Comparison of ENCODE assay signal across 2 cellular contexts in the genomic region with DNA sequence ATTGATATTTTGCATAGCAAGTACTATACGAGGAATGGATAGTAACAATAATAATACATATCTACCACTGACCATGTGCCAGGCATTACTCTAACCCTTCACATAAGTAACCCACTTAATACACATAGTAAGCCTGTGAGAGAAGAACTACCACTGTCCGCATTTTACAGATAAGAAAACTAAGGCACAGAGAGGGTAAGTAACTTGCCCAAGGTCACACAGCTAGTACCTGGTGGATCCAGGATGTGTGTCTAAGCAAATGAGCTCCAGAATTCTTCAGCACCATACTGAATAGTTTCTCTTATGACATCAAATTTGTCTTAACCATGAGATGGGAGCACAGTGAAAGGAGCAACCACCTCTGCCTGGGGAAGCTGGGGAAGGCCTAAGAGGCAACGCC.
A peak's percentile ranks its signal among the peaks of the same experiment; 100 is the strongest.
TF ChIP-seq lines count a peak whose summit lies in the region.

No MANE protein-coding gene starts in this region.

TF ChIP-seq in HepG2, 621 proteins besides CTCF, POLR2A, EP300 and RAD21:
- TF ChIP-seq NFKB2 (CRISPR knock-in tag; IDR thresholded peaks at IDR 0.05; ENCODE audit: borderline replicate concordance) (no peak), ZNF768 (CRISPR knock-in tag; IDR thresholded peaks at IDR 0.05) (peak; percentile 59; the same call in 1 of the 2 replicates), CEBPG (CRISPR knock-in tag; IDR thresholded peaks at IDR 0.05) (no peak), SNAPC5 (CRISPR knock-in tag; IDR thresholded peaks at IDR 0.05; ENCODE audit: borderline replicate concordance) (no peak)

TF ChIP-seq in K562, 482 proteins besides CTCF, POLR2A, EP300 and RAD21:
- peak; percentile 89 for TF ChIP-seq RBM25 (IDR thresholded peaks at IDR 0.05; ENCODE audit: low read depth, low read length, severe bottlenecking)
- no peak for TF ChIP-seq RNF2 (IDR thresholded peaks at IDR 0.05)
- TF ChIP-seq PTTG1 (tag; IDR thresholded peaks at IDR 0.05; ENCODE audit: low read depth) = no peak
- TF ChIP-seq BCOR (IDR thresholded peaks at IDR 0.05) = peak; percentile 48; the same call in 1 of the 2 replicates
- TF ChIP-seq ZFP36 (IDR thresholded peaks at IDR 0.05; ENCODE audit: low read depth, low read length, partially characterized antibody) = peak; percentile 76
TF ChIP-seq in K562: peak in this region for 3.
